In genomic region chr16:28561557-28562187, GRCh38 we compare ENCODE assay signal across 19 cellular contexts. TPM values are rescaled to one million over a fixed set of nuclear protein-coding genes. Genes with fewer than 3 reads are reported as not detected.
A peak's percentile ranks its signal among the peaks of the same experiment; 100 is the strongest.
DNase-seq lines count a peak whose midpoint lies in the region; ATAC-seq, FAIRE-seq and TF ChIP-seq lines count a peak whose summit lies in the region.
"Had no signal": no experiment of that assay in that cellular context is flagged by ENCODE, and none has a peak within 500 bp of the region (broad histone marks: within the 10 kb centered on the region; RNA-seq: fewer than 3 reads in every experiment).

No MANE protein-coding gene starts in this region.

- no peak overlapping the region for H3K9ac ChIP-seq in endothelial cell of umbilical vein (replicated peaks; ENCODE audit: extremely low read depth, insufficient read depth, low read length)

- H2AFZ ChIP-seq in endothelial cell of umbilical vein (ENCODE audit: low read depth, low read length) = no peak overlapping the region

- H3K4me2 ChIP-seq in endothelial cell of umbilical vein (ENCODE audit: insufficient read depth, low read length) = no peak overlapping the region

- H3K4me3 ChIP-seq in endothelial cell of umbilical vein (replicated peaks in 1 of 3; ENCODE audit: insufficient read depth in 1 of 3, low read depth in 1 of 3, low read length in 3 of 3) (no peak overlapping the region), gastrocnemius medialis (no peak overlapping the region)
- H3K4me3 ChIP-seq: dorsolateral prefrontal cortex, ovary, SK-N-MC, skin epidermis had no signal

- H4K20me1 ChIP-seq in endothelial cell of umbilical vein (replicated peaks; ENCODE audit: control insufficient read depth, extremely low read depth, insufficient read depth, low read length) = no peaks in the 10 kb centered on the region

- dilution Hi-C loops in endothelial cell of umbilical vein (cut with MboI; ENCODE audit: extremely low pct_ligation_motif_present, low sequenced_read_pairs) = no loop called here

- H3K9me1 ChIP-seq in endothelial cell of umbilical vein (replicated peaks; ENCODE audit: control insufficient read depth, extremely low read depth, insufficient read depth, low read length) = no peaks in the 10 kb centered on the region

- DNase-seq in M059J (ENCODE audit: low read depth) = peak; percentile 65
- DNase-seq in endothelial cell of umbilical vein (ENCODE audit: low read depth, low spot score) = peak; percentile 53
- DNase-seq in gastrocnemius medialis = no peak
- no peak for DNase-seq in GM10248 (ENCODE audit: extremely low spot score)
- DNase-seq: activated naive CD8-positive, alpha-beta T cell treated with anti-CD3 and anti-CD28 coated beads, Interleukin-2, amount 50 U/mL, for 24 hours; dorsolateral prefrontal cortex; H7; MM.1S; naive B cell; NCI-H1694; NCI-H226; ovary; stimulated activated CD4-positive, alpha-beta T cell treated with anti-CD3 and anti-CD28 coated beads, Interleukin-4, amount 100 ng/mL, for 1 hour; T-helper 9 cell had no signal

- H3K27ac ChIP-seq in endothelial cell of umbilical vein (ENCODE audit: insufficient read depth, low read depth, low read length) = no peak overlapping the region
- peak overlapping the region in 3 of 4 donors; percentile 29 to 48 (median 44) for H3K27ac ChIP-seq in gastrocnemius medialis
- H3K27ac ChIP-seq: ovary, SK-N-MC, skin epidermis had no signal

- H3K9me3 ChIP-seq in endothelial cell of umbilical vein (replicated peaks; ENCODE audit: control insufficient read depth, insufficient read depth, low read length) = no peaks in the 10 kb centered on the region
- no peaks in the 10 kb centered on the region for H3K9me3 ChIP-seq in gastrocnemius medialis
- H3K9me3 ChIP-seq: ovary had no signal

- peaks cover 6% of the 10 kb centered on the region for H3K4me1 ChIP-seq in endothelial cell of umbilical vein (ENCODE audit: control insufficient read depth, extremely low read depth, insufficient read depth, low read length)
- peaks cover 15 to 16% of the 10 kb centered on the region in 2 donors for H3K4me1 ChIP-seq in gastrocnemius medialis

- in situ Hi-C loops in gastrocnemius medialis (cut with MboI; ENCODE audit: low sequenced_read_pairs in 4 of 4) = no loop called here

- TF ChIP-seq CTCF in endothelial cell of umbilical vein (IDR thresholded peaks at IDR 0.05; ENCODE audit: extremely low read depth in 1 of 2, insufficient read depth in 1 of 2, low read depth in 1 of 2, low read length in 2 of 2) = no peak
- no peak for TF ChIP-seq CTCF in gastrocnemius medialis (IDR thresholded peaks at IDR 0.05 in 4 of 5, conservative IDR thresholded peaks at IDR 0.05 in 1 of 5)
- no peak for TF ChIP-seq CTCF in GM10248 (IDR thresholded peaks at IDR 0.05; ENCODE audit: control extremely low read depth, extremely low read depth, low read depth, missing control alignments)

- H3K27me3 ChIP-seq in endothelial cell of umbilical vein (ENCODE audit: control insufficient read depth in 2 of 2, insufficient read depth in 2 of 2, low read length in 2 of 2) = no peaks in the 10 kb centered on the region
- no peaks in the 10 kb centered on the region for H3K27me3 ChIP-seq in gastrocnemius medialis
- H3K27me3 ChIP-seq: dorsolateral prefrontal cortex, ovary had no signal

- intact Hi-C loops in endothelial cell of umbilical vein (cut with micrococcal nuclease) (no loop called here), gastrocnemius medialis (cut with DNase I; ENCODE audit: low total_unique reads) (no loop called here)

- ATAC-seq in gastrocnemius medialis (peak; percentile 19 to 24), HG03175 (IDR thresholded peaks at IDR 0.05; ENCODE audit: unreplicated experiment) (no peak)
- ATAC-seq: activated naive CD8-positive, alpha-beta T cell treated with anti-CD3 and anti-CD28 coated beads, Interleukin-2, amount 50 U/mL, for 24 hours had no signal

- peak; percentile 63 for FAIRE-seq in endothelial cell of umbilical vein (lab: Jason Lieb, UNC)
- FAIRE-seq: bronchial epithelial cell had no signal

- CTCF ChIA-PET in endothelial cell of umbilical vein (lab: Charles Lee) = interaction anchor here (0.6 kb wide), 1 partner anchor 519 kb away, joined by 3 read pairs; no protein-coding TSS in a partner anchor
- CTCF ChIA-PET in GM10248 (lab: Yijun Ruan, JAX) = no interaction called here

- no TSS peak for BruUV-seq in endothelial cell of umbilical vein (replicated peaks; lab: Mats Ljungman, UMichigan)

- no peaks in the 10 kb centered on the region for H3K36me3 ChIP-seq in endothelial cell of umbilical vein (ENCODE audit: control insufficient read depth in 2 of 2, extremely low read depth in 1 of 2, insufficient read depth in 2 of 2, low read length in 2 of 2)
- peaks cover 0 to 13% of the 10 kb centered on the region in 2 donors for H3K36me3 ChIP-seq in gastrocnemius medialis
- H3K36me3 ChIP-seq: ovary had no signal

- no peaks in the 10 kb centered on the region for H3K79me2 ChIP-seq in endothelial cell of umbilical vein (ENCODE audit: control insufficient read depth, insufficient read depth, low read length)

- TF ChIP-seq POLR2A in endothelial cell of umbilical vein (IDR thresholded peaks at IDR 0.05; ENCODE audit: low read depth, low read length) (no peak), gastrocnemius medialis (IDR thresholded peaks at IDR 0.05) (no peak)

- POLR2A ChIA-PET in endothelial cell of umbilical vein (lab: Charles Lee) (no interaction called here), GM10248 (lab: Yijun Ruan, JAX) (no interaction called here)

TF ChIP-seq in endothelial cell of umbilical vein, 7 proteins besides CTCF, POLR2A, EP300 and RAD21 (continues in another document):
- no peak for TF ChIP-seq MYC (IDR thresholded peaks at IDR 0.05; ENCODE audit: low read depth, low read length)
- peak; percentile 71 for TF ChIP-seq GATA2 (IDR thresholded peaks at IDR 0.05; ENCODE audit: insufficient read depth, insufficient read length, low read depth, low read length)

RNA-seq across cellular contexts. Expression of gene SGF29, which starts 8.0 kb away (rescaled TPM):
- 16.5 and 16.7 TPM in 2 replicates for total RNA-seq in M059J (2014; rRNA removed; shearing (Covaris generic))
- 12.0 and 17.6 TPM in 2 replicates for total RNA-seq in endothelial cell of umbilical vein
- 3.4 and 3.6 TPM in 2 replicates for polyA plus RNA-seq in endothelial cell of umbilical vein
- polyA plus RNA-seq in endothelial cell of umbilical vein (2011; cell fraction: cytosol; rRNA removed) = 2.4 and 2.8 TPM in 2 replicates
- polyA plus RNA-seq in endothelial cell of umbilical vein (2011; cell fraction: nucleus; rRNA removed) = 7.1 and 7.6 TPM in 2 replicates
- polyA plus RNA-seq in endothelial cell of umbilical vein (2012) = 12.1 and 14.0 TPM in 2 replicates
- 1.9 and 2.9 TPM in 2 replicates for polyA minus RNA-seq in endothelial cell of umbilical vein
- 5.7 TPM for polyA minus RNA-seq in endothelial cell of umbilical vein (2011; cell fraction: cytosol; rRNA and poly(A)+ RNA removed)
- 5.3 and 8.4 TPM in 2 replicates for polyA minus RNA-seq in endothelial cell of umbilical vein (2011; cell fraction: nucleus; rRNA and poly(A)+ RNA removed)
- 10 to 100 TPM; 35.1 to 50.4 (median 41.9) TPM for total RNA-seq in gastrocnemius medialis

RNA-seq across cellular contexts. Expression of gene NUPR1, which starts 22.9 kb away (rescaled TPM):
- total RNA-seq in M059J (2014; rRNA removed; shearing (Covaris generic)) = 1.1 and 3.5 TPM in 2 replicates
- total RNA-seq in endothelial cell of umbilical vein = 1.8 and 4.9 TPM in 2 replicates
- 1.2 and 1.8 TPM in 2 replicates for polyA plus RNA-seq in endothelial cell of umbilical vein
- 0.45 and 0.56 TPM in 2 replicates for polyA plus RNA-seq in endothelial cell of umbilical vein (2011; cell fraction: cytosol; rRNA removed)
- 0.34 and 0.38 TPM in 2 replicates for polyA plus RNA-seq in endothelial cell of umbilical vein (2011; cell fraction: nucleus; rRNA removed)
- 1.7 and 10.3 TPM in 2 replicates for polyA plus RNA-seq in endothelial cell of umbilical vein (2012)
- 0.25 and 0.29 TPM in 2 replicates for polyA minus RNA-seq in endothelial cell of umbilical vein
- polyA minus RNA-seq in endothelial cell of umbilical vein (2011; cell fraction: cytosol; rRNA and poly(A)+ RNA removed) = 7.6 TPM
- 0.19 and 0.82 TPM in 2 replicates for polyA minus RNA-seq in endothelial cell of umbilical vein (2011; cell fraction: nucleus; rRNA and poly(A)+ RNA removed)
- 10 to 100 TPM; 18.7 to 44.3 (median 22.6) TPM for total RNA-seq in gastrocnemius medialis
- total RNA-seq: H7 had no signal

RNA-seq across cellular contexts. Expression of gene SULT1A2, which starts 35.2 kb away (rescaled TPM):
- not detected in 2 replicates for total RNA-seq in M059J (2014; rRNA removed; shearing (Covaris generic))
- total RNA-seq in endothelial cell of umbilical vein = not detected in 2 replicates
- polyA plus RNA-seq in endothelial cell of umbilical vein = 0.06 TPM in 1 of 2 replicates, not detected in the other
- 0.10 TPM in 1 of 2 replicates, not detected in the other for polyA plus RNA-seq in endothelial cell of umbilical vein (2011; cell fraction: cytosol; rRNA removed)
- polyA plus RNA-seq in endothelial cell of umbilical vein (2011; cell fraction: nucleus; rRNA removed) = not detected in 2 replicates
- polyA plus RNA-seq in endothelial cell of umbilical vein (2012) = 0.27 TPM in 1 of 2 replicates, not detected in the other
- not detected in 2 replicates for polyA minus RNA-seq in endothelial cell of umbilical vein
- polyA minus RNA-seq in endothelial cell of umbilical vein (2011; cell fraction: cytosol; rRNA and poly(A)+ RNA removed) = 0.92 TPM
- polyA minus RNA-seq in endothelial cell of umbilical vein (2011; cell fraction: nucleus; rRNA and poly(A)+ RNA removed) = not detected in 2 replicates
- under 1 TPM in 1 of 4 donors, not detected in 3; 0.46 TPM for total RNA-seq in gastrocnemius medialis
- total RNA-seq: bronchial epithelial cell, lung microvascular endothelial cell had no signal

RNA-seq across cellular contexts. Expression of gene SULT1A1, which starts 48.2 kb away (rescaled TPM):
- total RNA-seq in M059J (2014; rRNA removed; shearing (Covaris generic)) = 0.91 and 1.2 TPM in 2 replicates
- 0.62 and 0.77 TPM in 2 replicates for total RNA-seq in endothelial cell of umbilical vein
- polyA plus RNA-seq in endothelial cell of umbilical vein = 0.65 and 0.90 TPM in 2 replicates
- 0.72 and 1.0 TPM in 2 replicates for polyA plus RNA-seq in endothelial cell of umbilical vein (2011; cell fraction: cytosol; rRNA removed)
- 0.41 and 0.84 TPM in 2 replicates for polyA plus RNA-seq in endothelial cell of umbilical vein (2011; cell fraction: nucleus; rRNA removed)
- 1.2 and 1.9 TPM in 2 replicates for polyA plus RNA-seq in endothelial cell of umbilical vein (2012)
- 0.21 and 0.32 TPM in 2 replicates for polyA minus RNA-seq in endothelial cell of umbilical vein
- polyA minus RNA-seq in endothelial cell of umbilical vein (2011; cell fraction: cytosol; rRNA and poly(A)+ RNA removed) = 6.2 TPM
- 0.34 TPM in 1 of 2 replicates, not detected in the other for polyA minus RNA-seq in endothelial cell of umbilical vein (2011; cell fraction: nucleus; rRNA and poly(A)+ RNA removed)
- total RNA-seq in gastrocnemius medialis = 10 to 100 TPM in 1 of 4 donors, 1 to 10 TPM in 3; 5.7 to 10.0 (median 8.2) TPM

RNA-seq across cellular contexts. Expression of gene IL27, which starts 55.0 kb away (rescaled TPM):
- not detected in 2 replicates for total RNA-seq in M059J (2014; rRNA removed; shearing (Covaris generic))
- total RNA-seq in endothelial cell of umbilical vein = not detected in 2 replicates
- not detected in 2 replicates for polyA plus RNA-seq in endothelial cell of umbilical vein
- polyA plus RNA-seq in endothelial cell of umbilical vein (2011; cell fraction: cytosol; rRNA removed) = not detected in 2 replicates
- not detected in 2 replicates for polyA plus RNA-seq in endothelial cell of umbilical vein (2011; cell fraction: nucleus; rRNA removed)
- not detected in 2 replicates for polyA plus RNA-seq in endothelial cell of umbilical vein (2012)
- not detected in 2 replicates for polyA minus RNA-seq in endothelial cell of umbilical vein
- polyA minus RNA-seq in endothelial cell of umbilical vein (2011; cell fraction: cytosol; rRNA and poly(A)+ RNA removed) = not detected
- not detected in 2 replicates for polyA minus RNA-seq in endothelial cell of umbilical vein (2011; cell fraction: nucleus; rRNA and poly(A)+ RNA removed)
- total RNA-seq in gastrocnemius medialis = not detected
- total RNA-seq: bronchial epithelial cell, H7, lung microvascular endothelial cell, ovary had no signal
- polyA plus RNA-seq: ovary had no signal

Comparison
In these comparisons a context has a peak if more than half of its experiments do, and no peak if none do; other contexts are left out.
1. DNase-seq: peak in M059J (single experiment) and endothelial cell of umbilical vein (single experiment); none in gastrocnemius medialis (0 of 2) and GM10248 (single experiment).